10 cellular contexts compared by ENCODE assay signal in the genomic region with DNA sequence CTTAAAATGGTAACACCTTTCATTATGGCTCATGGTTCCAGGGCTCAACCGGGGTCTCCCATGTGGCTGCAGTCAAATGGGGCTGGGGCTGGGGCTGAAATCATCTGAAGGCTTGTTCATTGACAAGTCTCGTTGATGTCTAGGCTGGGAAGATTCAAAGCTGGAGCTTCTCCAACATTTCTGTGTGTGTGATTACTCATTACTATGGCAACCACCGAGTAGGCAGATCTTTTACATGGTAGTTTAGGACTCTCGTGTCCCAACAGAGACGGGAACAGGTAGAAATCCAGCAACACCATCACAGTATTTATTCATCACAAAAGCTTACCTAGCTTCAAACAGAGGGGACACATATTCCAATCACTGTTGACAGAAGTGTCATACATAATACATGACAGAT. TPM values are rescaled to one million over a fixed set of nuclear protein-coding genes. Genes with fewer than 3 reads are reported as not detected.
DNase-seq lines count a peak whose midpoint lies in the region; ATAC-seq and TF ChIP-seq lines count a peak whose summit lies in the region.
"Had no signal": no experiment of that assay in that cellular context is flagged by ENCODE, and none has a peak within 500 bp of the region (broad histone marks: within the 10 kb centered on the region; RNA-seq: fewer than 3 reads in every experiment).

No MANE protein-coding gene starts in this region.

- peaks cover 10% of the 10 kb centered on the region; the same call in 1 of the 2 replicates for H3K36me3 ChIP-seq in PC-3 (ENCODE audit: low read depth, low read length)
- H3K36me3 ChIP-seq in fibroblast of lung (ENCODE audit: control insufficient read depth, insufficient read depth, low read length) = peaks cover 1% of the 10 kb centered on the region

- H3K79me2 ChIP-seq in PC-3 (ENCODE audit: low read length) (peaks cover 100% of the 10 kb centered on the region), fibroblast of lung (ENCODE audit: control insufficient read depth, insufficient read depth, low read length) (peaks cover 93% of the 10 kb centered on the region)

- POLR2A ChIA-PET in PC-3 (lab: Charles Lee; ENCODE audit: unreplicated experiment) = no interaction called here

- peaks cover 6% of the 10 kb centered on the region for H3F3A ChIP-seq in PC-3 (ENCODE audit: low read length, unreplicated experiment)

- ATAC-seq in PC-3 = no peak
- peak; percentile 63 for ATAC-seq in omental fat pad (ENCODE audit: low FRiP score)
- no peak for ATAC-seq in HG02870 (IDR thresholded peaks at IDR 0.05; ENCODE audit: unreplicated experiment)

- no peaks in the 10 kb centered on the region for H3K27me3 ChIP-seq in PC-3 (ENCODE audit: low read length)
- no peaks in the 10 kb centered on the region for H3K27me3 ChIP-seq in fibroblast of lung (ENCODE audit: control insufficient read depth, insufficient read depth, low read length)

- H2AFZ ChIP-seq in PC-3 (ENCODE audit: low read length) (no peak overlapping the region), fibroblast of lung (ENCODE audit: low read length) (no peak overlapping the region)

- H3K4me3 ChIP-seq in PC-3 (ENCODE audit: low read length) (no peak overlapping the region), fibroblast of lung (replicated peaks in 1 of 4; ENCODE audit: control extremely low read depth in 1 of 4, insufficient read depth in 1 of 4, low read depth in 3 of 4, low read length in 4 of 4) (no peak overlapping the region)

- no peak overlapping the region for H3K4me2 ChIP-seq in PC-3 (ENCODE audit: low read length)
- no peak overlapping the region for H3K4me2 ChIP-seq in fibroblast of lung (ENCODE audit: extremely low read depth, insufficient read depth, low read length)

- TF ChIP-seq CTCF in PC-3 (conservative IDR thresholded peaks at IDR 0.05; ENCODE audit: low read depth, low read length) = no peak
- TF ChIP-seq CTCF in fibroblast of lung (conservative IDR thresholded peaks at IDR 0.05 in 1 of 2, IDR thresholded peaks at IDR 0.05 in 1 of 2; ENCODE audit: low read depth in 1 of 2, low read length in 2 of 2) = no peak
- no peak for TF ChIP-seq CTCF in omental fat pad (IDR thresholded peaks at IDR 0.05)

- intact Hi-C loops in PC-3 (cut with micrococcal nuclease) = loop anchor here (10.0 kb wide), 1 partner anchor 753 kb away; a partner anchor contains a TSS

- H4K20me1 ChIP-seq in PC-3 (ENCODE audit: low read length) = peaks cover 92% of the 10 kb centered on the region
- H4K20me1 ChIP-seq in fibroblast of lung (ENCODE audit: control insufficient read depth, extremely low read depth, insufficient read depth, low read length) = peaks cover 3% of the 10 kb centered on the region

- no TSS peak for BruUV-seq in PC-3 (replicated peaks; lab: Mats Ljungman, UMichigan)

- H3K4me1 ChIP-seq in PC-3 (ENCODE audit: insufficient read depth, low read length) = peaks cover 26% of the 10 kb centered on the region
- no peaks in the 10 kb centered on the region for H3K4me1 ChIP-seq in fibroblast of lung (ENCODE audit: control insufficient read depth, extremely low read depth, insufficient read depth, low read length)

- H3K9ac ChIP-seq in PC-3 (ENCODE audit: low read length) = no peak overlapping the region
- H3K9ac ChIP-seq in fibroblast of lung (ENCODE audit: insufficient read depth, low read length) = no peak overlapping the region

- no peaks in the 10 kb centered on the region for H3K9me2 ChIP-seq in PC-3 (replicated peaks; ENCODE audit: low read length)

- CTCF ChIA-PET in PC-3 (lab: Charles Lee) = no interaction called here

- H3K9me3 ChIP-seq in PC-3 (ENCODE audit: low read length) (no peaks in the 10 kb centered on the region), fibroblast of lung (ENCODE audit: control insufficient read depth, insufficient read depth, low read depth, low read length) (no peaks in the 10 kb centered on the region)

- no peak overlapping the region for H3K27ac ChIP-seq in PC-3 (ENCODE audit: low read length)
- peak overlapping the region; percentile 15 for H3K27ac ChIP-seq in fibroblast of lung (ENCODE audit: insufficient read depth, low read length)

- DNase-seq in DMS53 (lab: John Stamatoyannopoulos, UW) (peak; percentile 63), DMS53 treated with DMSO at 0.1 percent for 48 hours (lab: John Stamatoyannopoulos, UW; ENCODE audit: unreplicated experiment) (no peak), PC-3 (peak; percentile 30), fibroblast of lung (ENCODE audit: low read depth in 2 of 2) (peak; percentile 64 to 67), omental fat pad (ENCODE audit: low spot score) (no peak)
- DNase-seq in NK-92 treated with Interleukin-12 subunit alpha and Interleukin-12 subunit beta, amount 100 ng/mL, for 24 hours (lab: John Stamatoyannopoulos, UW) = no peak
- DNase-seq in stimulated activated naive CD4-positive, alpha-beta T cell (lab: John Stamatoyannopoulos, UW) = no peak
- DNase-seq: 8988T, cerebellar nuclear complex had no signal

RNA-seq across cellular contexts. Expression of a gene that starts 7.8 kb away (rescaled TPM):
- total RNA-seq in PC-3 (2014; rRNA removed) (47.6 and 55.5 TPM in 2 replicates), fibroblast of lung (38.5 and 47.6 TPM in 2 replicates), omental fat pad (10 to 100 TPM; 43.3 to 78.2 (median 60.9) TPM)
- polyA plus RNA-seq in fibroblast of lung = 34.6 and 35.3 TPM in 2 replicates
- 33.5 and 34.6 TPM in 2 replicates for polyA plus RNA-seq in fibroblast of lung (2012)
- polyA minus RNA-seq in fibroblast of lung (ENCODE audit: low replicate concordance) = 4.5 and 7.7 TPM in 2 replicates

Comparison
In these comparisons a context has a peak if more than half of its experiments do, and no peak if none do; other contexts are left out.
1. DNase-seq: peak in DMS53 (single experiment), PC-3 (single experiment) and fibroblast of lung (2 of 2); none in DMS53 treated with DMSO at 0.1 percent for 48 hours (single experiment), omental fat pad (single experiment), NK-92 treated with Interleukin-12 subunit alpha and Interleukin-12 subunit beta, amount 100 ng/mL, for 24 hours (single experiment) and stimulated activated naive CD4-positive, alpha-beta T cell (0 of 6).